Comparison of ENCODE assay signal across 18 cellular contexts in genomic region chr11:78214331-78215194, GRCh38. TPM values are rescaled to one million over a fixed set of nuclear protein-coding genes. Genes with fewer than 3 reads are reported as not detected.
DNase-seq lines count a peak whose midpoint lies in the region; ATAC-seq and TF ChIP-seq lines count a peak whose summit lies in the region.
"Had no signal": no experiment of that assay in that cellular context is flagged by ENCODE, and none has a peak within 500 bp of the region (broad histone marks: within the 10 kb centered on the region; RNA-seq: fewer than 3 reads in every experiment).

No MANE protein-coding gene starts in this region.

- peak; percentile 11 for DNase-seq in activated naive CD4-positive, alpha-beta T cell treated with anti-CD3 and anti-CD28 coated beads, Interleukin-2, amount 10 ng/mL, durations not matched to agents 7 days and 5 days
- no peak for DNase-seq in activated naive CD4-positive, alpha-beta T cell treated with Interleukin-2 at 50 U/mL for 16 hours
- DNase-seq in H7 (peak; percentile 46), coronary artery (ENCODE audit: low spot score) (peak; percentile 68), suprapubic skin (ENCODE audit: low spot score in 2 of 2) (peak; percentile 30 to 60), NCI-H2171 treated with DMSO at 0.1 percent for 48 hours (lab: John Stamatoyannopoulos, UW) (no peak), NCI-H524 treated with DMSO at 0.1 percent for 48 hours (lab: John Stamatoyannopoulos, UW) (no peak)
- DNase-seq: C1 segment of cervical spinal cord; DMS79; Kasumi-1; MG63; NCI-H1092; NCI-H146; NCI-H2029 treated with DMSO at 0.1 percent for 48 hours; NCI-H748 treated with DMSO at 0.1 percent for 48 hours; NK-92 treated with Interleukin-12 subunit alpha and Interleukin-12 subunit beta, amount 100 ng/mL, for 24 hours had no signal

- H3K9me3 Mint-ChIP-seq in activated naive CD4-positive, alpha-beta T cell treated with anti-CD3 and anti-CD28 coated beads, Interleukin-2, amount 10 ng/mL, durations not matched to agents 7 days and 5 days = no peaks in the 10 kb centered on the region

- no peaks in the 10 kb centered on the region for H3K27me3 Mint-ChIP-seq in activated naive CD4-positive, alpha-beta T cell treated with anti-CD3 and anti-CD28 coated beads, Interleukin-2, amount 10 ng/mL, durations not matched to agents 7 days and 5 days

- 81% methylated on average over 10 of the region's 12 CpGs for WGBS in suprapubic skin

- H3K9me3 ChIP-seq in suprapubic skin = no peaks in the 10 kb centered on the region
- H3K9me3 ChIP-seq: MG63 had no signal

- H3K27me3 ChIP-seq in H7 (ENCODE audit: control insufficient read depth, insufficient read depth, low read length) (no peaks in the 10 kb centered on the region), suprapubic skin (no peaks in the 10 kb centered on the region)
- H3K27me3 ChIP-seq: MG63 had no signal

- H3K36me3 Mint-ChIP-seq in activated naive CD4-positive, alpha-beta T cell treated with anti-CD3 and anti-CD28 coated beads, Interleukin-2, amount 10 ng/mL, durations not matched to agents 7 days and 5 days = peaks cover 64% of the 10 kb centered on the region

- H3K36me3 ChIP-seq in H7 (replicated peaks; ENCODE audit: control insufficient read depth, insufficient read depth, low read length) (peaks cover 2% of the 10 kb centered on the region), suprapubic skin (peaks cover 50% of the 10 kb centered on the region)
- H3K36me3 ChIP-seq: MG63 had no signal

- CTCF ChIA-PET in activated naive CD4-positive, alpha-beta T cell treated with anti-CD3 and anti-CD28 coated beads, Interleukin-2, amount 10 ng/mL, durations not matched to agents 7 days and 5 days (lab: Charles Lee) = interaction anchor here (0.8 kb wide), 1 partner anchor 21 kb away, joined by 3 read pairs; no protein-coding TSS in a partner anchor

- H3K4me3 Mint-ChIP-seq in activated naive CD4-positive, alpha-beta T cell treated with anti-CD3 and anti-CD28 coated beads, Interleukin-2, amount 10 ng/mL, durations not matched to agents 7 days and 5 days = no peak overlapping the region

- no peak for TF ChIP-seq POLR2A in suprapubic skin (IDR thresholded peaks at IDR 0.05)

- ATAC-seq in HG02884 (IDR thresholded peaks at IDR 0.05; ENCODE audit: unreplicated experiment) = no peak
- ATAC-seq: Right ventricle myocardium inferior had no signal

- no peak for TF ChIP-seq EP300 in suprapubic skin (IDR thresholded peaks at IDR 0.05)

- no peak overlapping the region for H3K4me3 ChIP-seq in H7 (ENCODE audit: insufficient read depth, low read depth, low read length)
- no peak overlapping the region for H3K4me3 ChIP-seq in coronary artery
- H3K4me3 ChIP-seq in suprapubic skin = no peak overlapping the region
- H3K4me3 ChIP-seq: MG63 had no signal

- peak overlapping the region; percentile 31 for H3K27ac Mint-ChIP-seq in activated naive CD4-positive, alpha-beta T cell treated with anti-CD3 and anti-CD28 coated beads, Interleukin-2, amount 10 ng/mL, durations not matched to agents 7 days and 5 days

- H3K4me1 Mint-ChIP-seq in activated naive CD4-positive, alpha-beta T cell treated with anti-CD3 and anti-CD28 coated beads, Interleukin-2, amount 10 ng/mL, durations not matched to agents 7 days and 5 days = peaks cover 7% of the 10 kb centered on the region

- no peaks in the 10 kb centered on the region for H3K4me1 ChIP-seq in suprapubic skin

- H3K27ac ChIP-seq in coronary artery = peak overlapping the region in 1 of 2 donors; percentile 47
- no peak overlapping the region for H3K27ac ChIP-seq in suprapubic skin

- TF ChIP-seq CTCF in coronary artery (IDR thresholded peaks at IDR 0.05) (no peak), suprapubic skin (IDR thresholded peaks at IDR 0.05) (no peak)

RNA-seq across cellular contexts. Expression of gene USP35, which starts 25.8 kb away (rescaled TPM):
- 5.1 and 7.5 TPM in 2 replicates for total RNA-seq in H7 (2014; rRNA removed; shearing (Covaris generic))
- total RNA-seq in suprapubic skin = 1 to 10 TPM; 2.3 to 9.6 (median 5.6) TPM

RNA-seq across cellular contexts. Expression of gene KCTD21, which starts 26.1 kb away (rescaled TPM):
- 2.8 and 3.2 TPM in 2 replicates for total RNA-seq in H7 (2014; rRNA removed; shearing (Covaris generic))
- 10 to 100 TPM in 1 of 4 donors, 1 to 10 TPM in 3; 3.6 to 11.1 (median 4.3) TPM for total RNA-seq in suprapubic skin

Comparison
In these comparisons a context has a peak if more than half of its experiments do, and no peak if none do; other contexts are left out.
1. DNase-seq: peak in activated naive CD4-positive, alpha-beta T cell treated with anti-CD3 and anti-CD28 coated beads, Interleukin-2, amount 10 ng/mL, durations not matched to agents 7 days and 5 days (single experiment), H7 (single experiment), coronary artery (single experiment) and suprapubic skin (2 of 2); none in activated naive CD4-positive, alpha-beta T cell treated with Interleukin-2 at 50 U/mL for 16 hours (single experiment), NCI-H2171 treated with DMSO at 0.1 percent for 48 hours (single experiment) and NCI-H524 treated with DMSO at 0.1 percent for 48 hours (single experiment).